ENCODE assay signal across 24 cellular contexts in the genomic region with DNA sequence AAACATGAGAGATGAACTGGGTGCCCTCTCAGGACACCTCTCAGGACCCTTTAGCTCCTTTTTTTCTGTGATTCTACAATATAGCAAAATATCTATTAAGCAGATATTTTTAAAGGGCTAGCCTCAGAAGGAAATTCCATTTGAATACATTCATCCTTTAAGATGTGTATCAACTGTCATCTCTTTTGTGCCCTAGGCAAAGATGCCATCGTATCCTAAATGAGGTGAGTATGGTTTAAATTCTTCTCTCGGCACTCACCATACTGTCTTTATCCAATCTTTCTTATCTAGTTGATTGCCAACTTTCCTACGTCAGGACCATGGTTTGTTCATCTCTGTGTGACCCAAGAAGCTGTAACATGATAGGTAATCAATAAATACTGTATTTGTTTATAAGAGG.
DNase-seq lines count a peak whose midpoint lies in the region; ATAC-seq, FAIRE-seq and TF ChIP-seq lines count a peak whose summit lies in the region.
"Had no signal": no experiment of that assay in that cellular context is flagged by ENCODE, and none has a peak within 500 bp of the region (broad histone marks: within the 10 kb centered on the region; RNA-seq: fewer than 3 reads in every experiment).

No MANE protein-coding gene starts in this region.

- in situ Hi-C loops in HepG2 (cut with HindIII; ENCODE audit: extremely low pct_ligation_motif_present, low pct_unique_long_range_greater_than_20kb) = no loop called here

- H3K36me3 ChIP-seq in liver (ENCODE audit: control insufficient read depth in 4 of 4, insufficient read depth in 3 of 4, low read depth in 1 of 4, low read length in 3 of 4) = no peaks in the 10 kb centered on the region
- no peaks in the 10 kb centered on the region for H3K36me3 ChIP-seq in HepG2 (replicated peaks in 1 of 2; ENCODE audit: control insufficient read depth in 1 of 2, insufficient read depth in 2 of 2, low read length in 2 of 2)
- no peaks in the 10 kb centered on the region for H3K36me3 ChIP-seq in mucosa of stomach (ENCODE audit: control insufficient read depth, insufficient read depth, low read length)
- H3K36me3 ChIP-seq: BLaER1 had no signal

- H4K20me1 ChIP-seq in HepG2 (ENCODE audit: insufficient read depth, low read length) = no peaks in the 10 kb centered on the region
- H4K20me1 ChIP-seq: BLaER1 had no signal

- H3K9ac ChIP-seq in liver (ENCODE audit: low read depth in 1 of 2, low read length in 2 of 2) (no peak overlapping the region), HepG2 (ENCODE audit: insufficient read depth, low read depth, low read length) (no peak overlapping the region), mucosa of stomach (ENCODE audit: low read length) (no peak overlapping the region)
- H3K9ac ChIP-seq: BLaER1, KMS-11 had no signal

- POLR2A ChIA-PET in HepG2 (lab: Yijun Ruan, JAX) = no interaction called here

- no peak overlapping the region for H3K4me2 ChIP-seq in HepG2 (ENCODE audit: low read depth, low read length)
- H3K4me2 ChIP-seq: BLaER1, KMS-11 had no signal

- no TSS peak for BruUV-seq in HepG2 (replicated peaks; lab: Mats Ljungman, UMichigan)

- no peak for TF ChIP-seq POLR2A in HepG2 (IDR thresholded peaks at IDR 0.05; ENCODE audit: insufficient read depth in 1 of 2, low read depth in 2 of 2, low read length in 2 of 2)

- no peak overlapping the region for H3K4me3 ChIP-seq in liver (ENCODE audit: low read depth in 1 of 3, low read length in 3 of 3)
- no peak overlapping the region for H3K4me3 ChIP-seq in HepG2 (replicated peaks in 1 of 3; ENCODE audit: insufficient read depth in 1 of 3, low read depth in 2 of 3, low read length in 3 of 3)
- peak overlapping the region; percentile 3 for H3K4me3 ChIP-seq in mucosa of stomach (ENCODE audit: low read length)
- H3K4me3 ChIP-seq: BLaER1 had no signal

- intact Hi-C loops in HepG2 (cut with micrococcal nuclease; ENCODE audit: unreplicated experiment) = no loop called here

- peaks cover 2 to 29% (median 11%) of the 10 kb centered on the region in 4 donors for H3K4me1 ChIP-seq in liver (ENCODE audit: control insufficient read depth in 4 of 4, insufficient read depth in 4 of 4, low read length in 3 of 4)
- peaks cover 4% of the 10 kb centered on the region for H3K4me1 ChIP-seq in HepG2 (ENCODE audit: insufficient read depth, low read length)
- H3K4me1 ChIP-seq in mucosa of stomach (ENCODE audit: control insufficient read depth, insufficient read depth, low read length) = peaks cover 28% of the 10 kb centered on the region
- H3K4me1 ChIP-seq: Caco-2 had no signal

- WGBS in liver = 45% methylated on average over 3 of the region's 3 CpGs
- WGBS in HepG2 (ENCODE audit: low lambda C conversion rate) = 20% methylated on average over 3 of the region's 3 CpGs

- no peak for FAIRE-seq in HepG2 (lab: Jason Lieb, UNC)
- FAIRE-seq: GM18507, GM19239 had no signal

- ATAC-seq in HepG2 (no peak), SK-N-SH treated with all-trans-retinoic acid at 6 μM for 48 hours (peak; percentile 22), GM21381 (IDR thresholded peaks at IDR 0.05; ENCODE audit: unreplicated experiment) (no peak), HG03354 (IDR thresholded peaks at IDR 0.05; ENCODE audit: poor library complexity, severe bottlenecking, unreplicated experiment) (no peak)

- H3K79me2 ChIP-seq in HepG2 (ENCODE audit: insufficient read depth, low read length) = no peaks in the 10 kb centered on the region

- H3K9me3 ChIP-seq in liver (ENCODE audit: control insufficient read depth in 4 of 4, low read length in 3 of 4) (peaks cover 0 to 4% (median 2%) of the 10 kb centered on the region in 4 donors), HepG2 (ENCODE audit: low read length) (no peaks in the 10 kb centered on the region), mucosa of stomach (ENCODE audit: control insufficient read depth, low read length) (peaks cover 10% of the 10 kb centered on the region)
- H3K9me3 ChIP-seq: Caco-2 had no signal

- H3K27me3 ChIP-seq in liver (ENCODE audit: control insufficient read depth in 4 of 4, insufficient read depth in 4 of 4, low read length in 3 of 4) (no peaks in the 10 kb centered on the region), HepG2 (ENCODE audit: control insufficient read depth in 1 of 2, insufficient read depth in 2 of 2, low read length in 2 of 2) (0 out of 5 replicates have a peak, but pooled peaks cover 0 to 4% of the 10 kb centered on the region in 2 experiments), mucosa of stomach (ENCODE audit: control insufficient read depth, insufficient read depth, low read length) (no peaks in the 10 kb centered on the region)
- H3K27me3 ChIP-seq: BLaER1 had no signal

- DNase-seq in HepG2 (ENCODE audit: low spot score) (no peak), occipital lobe (lab: John Stamatoyannopoulos, UW) (no peak), HuH-7 (ENCODE audit: low spot score) (no peak)
- DNase-seq: ACHN; Caco-2; CD4-positive, alpha-beta T cell; DND-41; GDM1; H7; NCI-H1105; NCI-H2029 treated with DMSO at 0.1 percent for 48 hours; NCI-H526; T-helper 1 cell had no signal

- peak overlapping the region; percentile 14 to 64 for H3K27ac ChIP-seq in liver (ENCODE audit: low read depth in 1 of 2, low read length in 2 of 2)
- H3K27ac ChIP-seq in HepG2 (ENCODE audit: extremely low read length, insufficient read depth, low read length) = no peak overlapping the region
- H3K27ac ChIP-seq: 22Rv1, BLaER1, HL-60, KMS-11 had no signal

- no peak for TF ChIP-seq EP300 in HepG2 (IDR thresholded peaks at IDR 0.05; ENCODE audit: low read depth in 2 of 2, low read length in 2 of 2)
- TF ChIP-seq EP300 in HepG2 (CRISPR knock-in tag; IDR thresholded peaks at IDR 0.05; ENCODE audit: borderline replicate concordance) = no peak

- TF ChIP-seq CTCF in liver (IDR thresholded peaks at IDR 0.05; ENCODE audit: low read depth, low read length, missing input control) = no peak
- no peak for TF ChIP-seq CTCF in HepG2 (CRISPR knock-in tag; IDR thresholded peaks at IDR 0.05)

- no peak for TF ChIP-seq RAD21 in liver (IDR thresholded peaks at IDR 0.05)
- TF ChIP-seq RAD21 in HepG2 (CRISPR knock-in tag; IDR thresholded peaks at IDR 0.05) = no peak

- CTCF ChIA-PET in HepG2 (lab: Yijun Ruan, JAX; ENCODE audit: low intra/inter-chr PET ratio, low total read pairs) = no interaction called here

- no peak overlapping the region for H2AFZ ChIP-seq in HepG2 (ENCODE audit: low read length)

TF ChIP-seq in liver, 16 proteins besides CTCF, POLR2A, EP300 and RAD21 (continues in another document):
- TF ChIP-seq SP1 (IDR thresholded peaks at IDR 0.05) = no peak
- TF ChIP-seq RXRA (IDR thresholded peaks at IDR 0.05) = no peak
- TF ChIP-seq, protein P1, sequence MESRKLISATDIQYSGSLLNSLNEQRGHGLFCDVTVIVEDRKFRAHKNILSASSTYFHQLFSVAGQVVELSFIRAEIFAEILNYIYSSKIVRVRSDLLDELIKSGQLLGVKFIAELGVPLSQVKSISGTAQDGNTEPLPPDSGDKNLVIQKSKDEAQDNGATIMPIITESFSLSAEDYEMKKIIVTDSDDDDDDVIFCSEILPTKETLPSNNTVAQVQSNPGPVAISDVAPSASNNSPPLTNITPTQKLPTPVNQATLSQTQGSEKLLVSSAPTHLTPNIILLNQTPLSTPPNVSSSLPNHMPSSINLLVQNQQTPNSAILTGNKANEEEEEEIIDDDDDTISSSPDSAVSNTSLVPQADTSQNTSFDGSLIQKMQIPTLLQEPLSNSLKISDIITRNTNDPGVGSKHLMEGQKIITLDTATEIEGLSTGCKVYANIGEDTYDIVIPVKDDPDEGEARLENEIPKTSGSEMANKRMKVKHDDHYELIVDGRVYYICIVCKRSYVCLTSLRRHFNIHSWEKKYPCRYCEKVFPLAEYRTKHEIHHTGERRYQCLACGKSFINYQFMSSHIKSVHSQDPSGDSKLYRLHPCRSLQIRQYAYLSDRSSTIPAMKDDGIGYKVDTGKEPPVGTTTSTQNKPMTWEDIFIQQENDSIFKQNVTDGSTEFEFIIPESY (IDR thresholded peaks at IDR 0.05) = no peak
- TF ChIP-seq FOXA2 (IDR thresholded peaks at IDR 0.05) = no peak

TF ChIP-seq in HepG2, 621 proteins besides CTCF, POLR2A, EP300 and RAD21 (continues in another document):
- TF ChIP-seq GATAD1 (CRISPR knock-in tag; IDR thresholded peaks at IDR 0.05) (no peak), ZNF138 (CRISPR knock-in tag; IDR thresholded peaks at IDR 0.05; ENCODE audit: low read depth) (no peak), RFX3 (CRISPR knock-in tag; IDR thresholded peaks at IDR 0.05) (no peak), U2AF2 (IDR thresholded peaks at IDR 0.05; ENCODE audit: low read depth, low read length) (no peak)
- TF ChIP-seq, protein P2, sequence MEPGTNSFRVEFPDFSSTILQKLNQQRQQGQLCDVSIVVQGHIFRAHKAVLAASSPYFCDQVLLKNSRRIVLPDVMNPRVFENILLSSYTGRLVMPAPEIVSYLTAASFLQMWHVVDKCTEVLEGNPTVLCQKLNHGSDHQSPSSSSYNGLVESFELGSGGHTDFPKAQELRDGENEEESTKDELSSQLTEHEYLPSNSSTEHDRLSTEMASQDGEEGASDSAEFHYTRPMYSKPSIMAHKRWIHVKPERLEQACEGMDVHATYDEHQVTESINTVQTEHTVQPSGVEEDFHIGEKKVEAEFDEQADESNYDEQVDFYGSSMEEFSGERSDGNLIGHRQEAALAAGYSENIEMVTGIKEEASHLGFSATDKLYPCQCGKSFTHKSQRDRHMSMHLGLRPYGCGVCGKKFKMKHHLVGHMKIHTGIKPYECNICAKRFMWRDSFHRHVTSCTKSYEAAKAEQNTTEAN (CRISPR knock-in tag; conservative IDR thresholded peaks at IDR 0.05) = no peak

TF ChIP-seq in SK-N-SH treated with all-trans-retinoic acid at 6 μM for 48 hours, 23 proteins besides CTCF, POLR2A, EP300 and RAD21 (continues in another document):
- TF ChIP-seq ZC3H10 (CRISPR knock-in tag; IDR thresholded peaks at IDR 0.05) (no peak), ZFP30 (CRISPR knock-in tag; IDR thresholded peaks at IDR 0.05) (no peak), ZNF565 (CRISPR knock-in tag; conservative IDR thresholded peaks at IDR 0.05; ENCODE audit: low read depth) (no peak)
- TF ChIP-seq, protein P3, sequence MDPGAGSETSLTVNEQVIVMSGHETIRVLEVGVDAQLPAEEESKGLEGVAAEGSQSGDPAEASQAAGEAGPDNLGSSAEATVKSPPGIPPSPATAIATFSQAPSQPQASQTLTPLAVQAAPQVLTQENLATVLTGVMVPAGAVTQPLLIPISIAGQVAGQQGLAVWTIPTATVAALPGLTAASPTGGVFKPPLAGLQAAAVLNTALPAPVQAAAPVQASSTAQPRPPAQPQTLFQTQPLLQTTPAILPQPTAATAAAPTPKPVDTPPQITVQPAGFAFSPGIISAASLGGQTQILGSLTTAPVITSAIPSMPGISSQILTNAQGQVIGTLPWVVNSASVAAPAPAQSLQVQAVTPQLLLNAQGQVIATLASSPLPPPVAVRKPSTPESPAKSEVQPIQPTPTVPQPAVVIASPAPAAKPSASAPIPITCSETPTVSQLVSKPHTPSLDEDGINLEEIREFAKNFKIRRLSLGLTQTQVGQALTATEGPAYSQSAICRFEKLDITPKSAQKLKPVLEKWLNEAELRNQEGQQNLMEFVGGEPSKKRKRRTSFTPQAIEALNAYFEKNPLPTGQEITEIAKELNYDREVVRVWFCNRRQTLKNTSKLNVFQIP (CRISPR knock-in tag; IDR thresholded peaks at IDR 0.05; ENCODE audit: borderline replicate concordance, low read depth) = no peak
